Comparison of ENCODE assay signal across 16 cellular contexts in genomic region chr11:16028406-16028805, GRCh38.
DNase-seq lines count a peak whose midpoint lies in the region; ATAC-seq and TF ChIP-seq lines count a peak whose summit lies in the region.
"Had no signal": no experiment of that assay in that cellular context is flagged by ENCODE, and none has a peak within 500 bp of the region (broad histone marks: within the 10 kb centered on the region; RNA-seq: fewer than 3 reads in every experiment).

No MANE protein-coding gene starts in this region.

- H3K9me3 Mint-ChIP-seq in MCF 10A (ENCODE audit: unreplicated experiment): no peaks in the 10 kb centered on the region

- CTCF ChIA-PET in A673 (lab: Charles Lee): no interaction called here
- CTCF ChIA-PET in MCF 10A (lab: Yijun Ruan, JAX): interaction anchor here (1.0 kb wide), 1 partner anchor 13 kb away, joined by 4 read pairs; no protein-coding TSS in a partner anchor

- DNase-seq in A673 (ENCODE audit: low spot score) (peak; percentile 29), NCI-H460 (ENCODE audit: extremely low read depth, low read depth) (peak; percentile 26), cardiac fibroblast (ENCODE audit: low read depth in 2 of 2) (peak; percentile 27 to 43), mesenchymal stem cell (peak; percentile 52), Kasumi-1 (lab: John Stamatoyannopoulos, UW) (no peak), MCF 10A (ENCODE audit: unreplicated experiment) (no peak), left colon (no peak), hypothalamus (lab: John Stamatoyannopoulos, UW) (no peak)
- DNase-seq: DMS153, HCEC 1CT, NCI-H146, NCI-H2081 treated with DMSO at 0.1 percent for 48 hours, NCI-H2227 treated with DMSO at 0.1 percent for 48 hours, PC-9 had no signal

- no peak overlapping the region for H3K4ac ChIP-seq in mesenchymal stem cell (ENCODE audit: low read depth in 1 of 2, low read length in 2 of 2)

- H3K36me3 ChIP-seq in A673 (ENCODE audit: insufficient read depth, low read length, poor library complexity, severe bottlenecking) (no peaks in the 10 kb centered on the region), mesenchymal stem cell (ENCODE audit: control insufficient read depth in 1 of 2, insufficient read depth in 2 of 2, low read depth in 1 of 2, low read length in 2 of 2) (no peaks in the 10 kb centered on the region)

- H3K9ac ChIP-seq in mesenchymal stem cell (ENCODE audit: low read length): no peak overlapping the region

- H4K8ac ChIP-seq in mesenchymal stem cell (ENCODE audit: low read length): no peak overlapping the region

- no peak overlapping the region for H3K23ac ChIP-seq in mesenchymal stem cell (ENCODE audit: low read length in 2 of 2)

- H2AK5ac ChIP-seq in mesenchymal stem cell (ENCODE audit: low read length, severe bottlenecking): no peak overlapping the region

- no peak overlapping the region for H4K91ac ChIP-seq in mesenchymal stem cell (ENCODE audit: low read length)

- no peak overlapping the region for H2AFZ ChIP-seq in mesenchymal stem cell (ENCODE audit: low read depth, low read length)
- H2AFZ ChIP-seq: PC-9 had no signal

- H3K27me3 ChIP-seq in A673 (replicated peaks; ENCODE audit: insufficient read depth, low read depth, low read length, poor library complexity) (no peaks in the 10 kb centered on the region), mesenchymal stem cell (ENCODE audit: control insufficient read depth in 1 of 2, insufficient read depth in 1 of 2, low read length in 2 of 2) (peaks cover 0 to 3% of the 10 kb centered on the region in 2 experiments)

- H3K14ac ChIP-seq in mesenchymal stem cell (ENCODE audit: low read length in 2 of 2): no peak overlapping the region

- H3K36me3 Mint-ChIP-seq in MCF 10A (ENCODE audit: insufficient read depth, unreplicated experiment): no peaks in the 10 kb centered on the region

- H3K4me1 Mint-ChIP-seq in MCF 10A (ENCODE audit: insufficient read depth, unreplicated experiment): no peaks in the 10 kb centered on the region

- no peak overlapping the region for H3K18ac ChIP-seq in mesenchymal stem cell (ENCODE audit: low read depth in 1 of 2, low read length in 2 of 2)

- no peak overlapping the region for H3K4me3 Mint-ChIP-seq in MCF 10A (ENCODE audit: unreplicated experiment)

- H3K27ac ChIP-seq in A673 (ENCODE audit: low read depth, low read length, poor library complexity, severe bottlenecking) (no peak overlapping the region), mesenchymal stem cell (ENCODE audit: low read length, poor library complexity, severe bottlenecking) (no peak overlapping the region)
- H3K27ac ChIP-seq: 22Rv1, C4-2B, PC-9 had no signal

- H3K4me2 ChIP-seq in mesenchymal stem cell (ENCODE audit: low read length, poor library complexity, severe bottlenecking): no peak overlapping the region
- H3K4me2 ChIP-seq: PC-9 had no signal

- H2BK12ac ChIP-seq in mesenchymal stem cell (ENCODE audit: low read length in 2 of 2): no peak overlapping the region

- H3K4me3 ChIP-seq in A673 (ENCODE audit: low read depth, low read length, poor library complexity, severe bottlenecking): no peak overlapping the region
- H3K4me3 ChIP-seq in cardiac fibroblast (replicated peaks in 1 of 2; ENCODE audit: low read depth in 2 of 2, low read length in 2 of 2): no peak overlapping the region
- H3K4me3 ChIP-seq in mesenchymal stem cell (ENCODE audit: insufficient read depth in 1 of 2, low read depth in 1 of 2, low read length in 2 of 2): no peak overlapping the region
- H3K4me3 ChIP-seq: PC-9 had no signal

- H3K27me3 Mint-ChIP-seq in MCF 10A (ENCODE audit: insufficient read depth, unreplicated experiment): no peaks in the 10 kb centered on the region

- POLR2A ChIA-PET in A673 (lab: Charles Lee; ENCODE audit: low non-redundant PET): no interaction called here
- POLR2A ChIA-PET in MCF 10A (lab: Yijun Ruan, JAX): interaction anchor here (1.2 to 1.4 kb wide), 2 partner anchors 12 to 61 kb away, joined by 4 to 6 read pairs; no protein-coding TSS in a partner anchor

- no peak overlapping the region for H2BK5ac ChIP-seq in mesenchymal stem cell (ENCODE audit: low read depth, low read length, poor library complexity, severe bottlenecking)

- no TSS peak for BruUV-seq in A673 (replicated peaks; lab: Mats Ljungman, UMichigan)
- BruUV-seq in MCF 10A (replicated peaks; lab: Mats Ljungman, UMichigan): no TSS peak

- H2BK15ac ChIP-seq in mesenchymal stem cell (ENCODE audit: low read depth, poor library complexity, severe bottlenecking): no peak overlapping the region

- no peaks in the 10 kb centered on the region for H3K9me3 ChIP-seq in A673 (ENCODE audit: low read depth, low read length, poor library complexity, severe bottlenecking)
- H3K9me3 ChIP-seq in mesenchymal stem cell (ENCODE audit: control insufficient read depth, low read length): no peaks in the 10 kb centered on the region

- intact Hi-C loops in A673 (cut with micrococcal nuclease; ENCODE audit: unreplicated experiment): loop anchor here (10.0 kb wide), 2 partner anchors 146 to 374 kb away; no protein-coding TSS in a partner anchor
- intact Hi-C loops in MCF 10A (cut with micrococcal nuclease): no loop called here
- intact Hi-C loops in left colon (cut with DNase I, micrococcal nuclease): no loop called here

- no peak for ATAC-seq in left colon

- TF ChIP-seq CTCF in A673 (conservative IDR thresholded peaks at IDR 0.05; ENCODE audit: low read depth, low read length) (no peak), cardiac fibroblast (IDR thresholded peaks at IDR 0.05; ENCODE audit: low read depth, low read length) (no peak), MCF 10A (IDR thresholded peaks at IDR 0.05; ENCODE audit: unreplicated experiment) (no peak)

- H3K4me1 ChIP-seq in A673 (ENCODE audit: insufficient read depth, low read length, poor library complexity, severe bottlenecking): peaks cover 24% of the 10 kb centered on the region
- no peaks in the 10 kb centered on the region for H3K4me1 ChIP-seq in mesenchymal stem cell (ENCODE audit: control insufficient read depth, insufficient read depth, low read depth, low read length)

- no peak overlapping the region for H3K27ac Mint-ChIP-seq in MCF 10A (ENCODE audit: low read depth, unreplicated experiment)

- H3K79me1 ChIP-seq in mesenchymal stem cell (replicated peaks; ENCODE audit: low read length, poor library complexity, severe bottlenecking): no peaks in the 10 kb centered on the region

- no peak overlapping the region for H2BK120ac ChIP-seq in mesenchymal stem cell (ENCODE audit: low read depth, low read length)

- WGBS in mesenchymal stem cell: 87% methylated on average over 4 of the region's 6 CpGs

Comparison
In these comparisons a context has a peak if more than half of its experiments do, and no peak if none do; other contexts are left out.
1. DNase-seq: peak in A673 (single experiment), NCI-H460 (single experiment), cardiac fibroblast (2 of 2) and mesenchymal stem cell (single experiment); none in Kasumi-1 (0 of 2), MCF 10A (single experiment), left colon (0 of 2) and hypothalamus (0 of 51).